In the genomic region with DNA sequence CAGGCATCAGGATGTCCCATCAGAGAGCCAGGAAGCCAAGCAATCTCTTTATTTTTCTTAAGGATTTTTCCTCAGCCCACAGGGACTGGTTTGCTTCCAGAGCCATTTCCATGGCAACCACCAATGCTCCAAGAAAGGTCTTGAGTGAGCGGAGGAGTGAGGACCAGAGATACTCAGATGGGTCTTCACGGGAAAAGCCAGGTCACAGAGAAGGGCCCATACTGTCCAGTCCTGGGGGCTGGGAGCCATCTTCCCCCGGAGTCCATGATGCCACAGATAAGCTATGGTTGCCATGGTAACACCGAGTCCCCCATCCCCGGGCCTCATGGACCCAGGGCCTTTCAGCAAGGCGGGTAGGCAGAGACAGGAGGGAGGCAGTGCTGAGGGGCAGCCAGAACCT, we compare ENCODE assay signal across 28 cellular contexts. TPM values are rescaled to one million over a fixed set of nuclear protein-coding genes. Genes with fewer than 3 reads are reported as not detected.
DNase-seq lines count a peak whose midpoint lies in the region; ATAC-seq, FAIRE-seq and TF ChIP-seq lines count a peak whose summit lies in the region.
"Had no signal": no experiment of that assay in that cellular context is flagged by ENCODE, and none has a peak within 500 bp of the region (broad histone marks: within the 10 kb centered on the region; RNA-seq: fewer than 3 reads in every experiment).

No MANE protein-coding gene starts in this region.

- no peaks in the 10 kb centered on the region for H4K20me1 ChIP-seq in HepG2 (ENCODE audit: insufficient read depth, low read length)

- no peaks in the 10 kb centered on the region for H3K36me3 Mint-ChIP-seq in activated naive CD8-positive, alpha-beta T cell treated with anti-CD3 and anti-CD28 coated beads for 36 hours
- H3K36me3 Mint-ChIP-seq: naive B cell had no signal

- H3K4me3 ChIP-seq in HepG2 (replicated peaks in 1 of 3; ENCODE audit: insufficient read depth in 1 of 3, low read depth in 2 of 3, low read length in 3 of 3) (no peak overlapping the region), right lobe of liver (no peak overlapping the region), thyroid gland (replicated peaks in 1 of 3) (no peak overlapping the region)
- H3K4me3 ChIP-seq: PC-9, prostate gland, vagina had no signal

- POLR2A ChIA-PET in HepG2 (lab: Yijun Ruan, JAX), result no interaction called here

- no peak overlapping the region for H2AFZ ChIP-seq in HepG2 (ENCODE audit: low read length)
- H2AFZ ChIP-seq: PC-9 had no signal

- TF ChIP-seq CTCF in HepG2 (CRISPR knock-in tag; IDR thresholded peaks at IDR 0.05), result no peak
- TF ChIP-seq CTCF in right lobe of liver (IDR thresholded peaks at IDR 0.05), result no peak
- no peak for TF ChIP-seq CTCF in thyroid gland (IDR thresholded peaks at IDR 0.05)

- TF ChIP-seq EP300 in HepG2 (IDR thresholded peaks at IDR 0.05; ENCODE audit: low read depth in 2 of 2, low read length in 2 of 2) (no peak), HepG2 (CRISPR knock-in tag; IDR thresholded peaks at IDR 0.05; ENCODE audit: borderline replicate concordance) (no peak)

- no peaks in the 10 kb centered on the region for H3K9me3 Mint-ChIP-seq in activated naive CD8-positive, alpha-beta T cell treated with anti-CD3 and anti-CD28 coated beads for 36 hours
- H3K9me3 Mint-ChIP-seq: CD4-positive, alpha-beta T cell; naive B cell had no signal

- H3K36me3 ChIP-seq in HepG2 (replicated peaks in 1 of 2; ENCODE audit: control insufficient read depth in 1 of 2, insufficient read depth in 2 of 2, low read length in 2 of 2) (no peaks in the 10 kb centered on the region), right lobe of liver (no peaks in the 10 kb centered on the region), thyroid gland (no peaks in the 10 kb centered on the region)
- H3K36me3 ChIP-seq: prostate gland, vagina had no signal

- H3K27ac Mint-ChIP-seq in activated naive CD8-positive, alpha-beta T cell treated with anti-CD3 and anti-CD28 coated beads for 36 hours, result no peak overlapping the region
- H3K27ac Mint-ChIP-seq: CD4-positive, alpha-beta T cell; naive B cell had no signal

- H3K9ac ChIP-seq in HepG2 (ENCODE audit: insufficient read depth, low read depth, low read length), result no peak overlapping the region

- H3K4me1 ChIP-seq in HepG2 (ENCODE audit: insufficient read depth, low read length) (peaks cover 68% of the 10 kb centered on the region), right lobe of liver (peaks cover 0 to 5% (median 0%) of the 10 kb centered on the region in 4 donors), thyroid gland (peaks cover 22 to 48% of the 10 kb centered on the region in 2 donors)
- H3K4me1 ChIP-seq: foreskin keratinocyte, prostate gland had no signal

- WGBS in HepG2 (ENCODE audit: low lambda C conversion rate), result 81% methylated on average over 2 of the region's 6 CpGs
- 70% methylated on average over 2 of the region's 6 CpGs for WGBS in right lobe of liver (ENCODE audit: insufficient coverage, low coverage, low lambda C conversion rate, missing lambda C conversion rate)
- 55 to 58% methylated on average over 6 of the region's 6 CpGs for WGBS in thyroid gland, 2 donors

- H3K27ac ChIP-seq in HepG2 (ENCODE audit: extremely low read length, insufficient read depth, low read length) (no peak overlapping the region), right lobe of liver (no peak overlapping the region), thyroid gland (no peak overlapping the region)
- H3K27ac ChIP-seq: foreskin keratinocyte, PC-9, prostate gland, vagina had no signal

- H3K27me3 ChIP-seq in HepG2 (ENCODE audit: control insufficient read depth in 1 of 2, insufficient read depth in 2 of 2, low read length in 2 of 2) (peaks cover 0 to 27% of the 10 kb centered on the region in 2 experiments; a peak in 2 of 5 replicates), right lobe of liver (no peaks in the 10 kb centered on the region), thyroid gland (no peaks in the 10 kb centered on the region)
- H3K27me3 ChIP-seq: foreskin keratinocyte, vagina had no signal

- DNase-seq in HepG2 (ENCODE audit: low spot score) (no peak), right lobe of liver (no peak), cerebellar cortex (ENCODE audit: low spot score) (peak; percentile 51), middle frontal gyrus (ENCODE audit: extremely low spot score, low spot score) (peak; percentile 20), thyroid gland (no peak)
- no peak for DNase-seq in stimulated activated CD4-positive, alpha-beta T cell treated with anti-CD3 and anti-CD28 coated beads, Interleukin-15, amount 100 ng/mL, for 24 hours
- DNase-seq in activated naive CD8-positive, alpha-beta T cell treated with anti-CD3 and anti-CD28 coated beads for 36 hours, result no peak
- DNase-seq: activated CD4-positive, alpha-beta T cell treated with anti-CD3 and anti-CD28 coated beads, Interleukin-2, amount 50 U/mL, for 4 hours; activated gamma-delta T cell treated with Interleukin-2 at 50 U/mL for 16 hours; activated T-cell treated with anti-CD3 and anti-CD28 coated beads for 4 hours; amniotic stem cell; CD4-positive, alpha-beta T cell; dermis blood vessel endothelial cell; DMS79 treated with DMSO at 0.1 percent for 48 hours; foreskin keratinocyte; mammary epithelial cell; naive B cell; NCI-H2107; NCI-H774; PC-9; small intestine; stimulated activated CD4-positive, alpha-beta T cell treated with anti-CD3 and anti-CD28 coated beads, Interleukin-4, amount 100 ng/mL, for 24 hours had no signal

- no TSS peak for BruUV-seq in HepG2 (replicated peaks; lab: Mats Ljungman, UMichigan)

- no peak for FAIRE-seq in HepG2 (lab: Jason Lieb, UNC)
- FAIRE-seq: endothelial cell of umbilical vein, kidney, small intestine had no signal

- no peak for TF ChIP-seq RAD21 in HepG2 (CRISPR knock-in tag; IDR thresholded peaks at IDR 0.05)

- peaks cover 9% of the 10 kb centered on the region for H3K27me3 Mint-ChIP-seq in activated naive CD8-positive, alpha-beta T cell treated with anti-CD3 and anti-CD28 coated beads for 36 hours
- H3K27me3 Mint-ChIP-seq: CD4-positive, alpha-beta T cell had no signal

- no peaks in the 10 kb centered on the region for H3K9me3 ChIP-seq in HepG2 (ENCODE audit: low read length)
- no peaks in the 10 kb centered on the region for H3K9me3 ChIP-seq in right lobe of liver
- H3K9me3 ChIP-seq in thyroid gland, result no peaks in the 10 kb centered on the region
- H3K9me3 ChIP-seq: prostate gland, vagina had no signal

- no peak overlapping the region for H3K4me3 Mint-ChIP-seq in activated naive CD8-positive, alpha-beta T cell treated with anti-CD3 and anti-CD28 coated beads for 36 hours
- H3K4me3 Mint-ChIP-seq: CD4-positive, alpha-beta T cell had no signal

- in situ Hi-C loops in HepG2 (cut with HindIII; ENCODE audit: extremely low pct_ligation_motif_present, low pct_unique_long_range_greater_than_20kb), result no loop called here

- intact Hi-C loops in HepG2 (cut with micrococcal nuclease; ENCODE audit: unreplicated experiment), result no loop called here
- intact Hi-C loops in right lobe of liver (cut with DNase I), result no loop called here
- intact Hi-C loops in thyroid gland (cut with DNase I), result no loop called here

- no peak for TF ChIP-seq POLR2A in HepG2 (IDR thresholded peaks at IDR 0.05; ENCODE audit: insufficient read depth in 1 of 2, low read depth in 2 of 2, low read length in 2 of 2)
- TF ChIP-seq POLR2A in right lobe of liver (IDR thresholded peaks at IDR 0.05), result no peak
- TF ChIP-seq POLR2A in thyroid gland (IDR thresholded peaks at IDR 0.05), result no peak

- CTCF ChIA-PET in HepG2 (lab: Yijun Ruan, JAX; ENCODE audit: low intra/inter-chr PET ratio, low total read pairs), result no interaction called here

- H3K4me2 ChIP-seq in HepG2 (ENCODE audit: low read depth, low read length), result no peak overlapping the region
- H3K4me2 ChIP-seq: PC-9 had no signal

- ATAC-seq in HepG2 (no peak), right lobe of liver (no peak), GM18868 (IDR thresholded peaks at IDR 0.05; ENCODE audit: unreplicated experiment) (no peak)
- ATAC-seq: foreskin keratinocyte had no signal

- no peaks in the 10 kb centered on the region for H3K79me2 ChIP-seq in HepG2 (ENCODE audit: insufficient read depth, low read length)

- peaks cover 10% of the 10 kb centered on the region for H3K4me1 Mint-ChIP-seq in activated naive CD8-positive, alpha-beta T cell treated with anti-CD3 and anti-CD28 coated beads for 36 hours

TF ChIP-seq in HepG2, 621 proteins besides CTCF, POLR2A, EP300 and RAD21:
- peak; percentile 59; the same call in 1 of the 2 replicates for TF ChIP-seq RFX1 (IDR thresholded peaks at IDR 0.05)
- no peak for TF ChIP-seq CBX1 (IDR thresholded peaks at IDR 0.05; ENCODE audit: low read depth)

RNA-seq across cellular contexts. Expression of gene CMKLR1, which starts 28.6 kb away (rescaled TPM):
- total RNA-seq in HepG2 (2016; rRNA removed; fragmentation: Illumina TruSeq; extraction: Trizol), result not detected in 2 replicates
- total RNA-seq in HepG2 (2016; cell fraction: cytosol; rRNA removed; fragmentation: Illumina TruSeq; extraction: Trizol; ENCODE audit: low read depth), result not detected in 2 replicates
- total RNA-seq in HepG2 (2016; cell fraction: insoluble cytoplasmic fraction; rRNA removed; fragmentation: Illumina TruSeq; extraction: Trizol), result not detected in 2 replicates
- total RNA-seq in HepG2 (2016; cell fraction: membrane; rRNA removed; fragmentation: Illumina TruSeq; extraction: Trizol), result not detected in 2 replicates
- not detected in 2 replicates for total RNA-seq in HepG2 (2016; cell fraction: nucleus; rRNA removed; fragmentation: Illumina TruSeq; extraction: Trizol)
- polyA plus RNA-seq in HepG2 (2011; rRNA removed), result not detected in 2 replicates
- 0.03 TPM in 1 of 2 replicates, not detected in the other for polyA plus RNA-seq in HepG2 (2011; cell fraction: cytosol; rRNA removed)
- polyA plus RNA-seq in HepG2 (2011; cell fraction: nucleus; rRNA removed), result not detected in 2 replicates
- polyA plus RNA-seq in HepG2 (2012), result not detected in 2 replicates
- not detected in 2 replicates for polyA plus RNA-seq in HepG2 (2016; cell fraction: cytosol; fragmentation: Illumina TruSeq; extraction: Trizol; ENCODE audit: low read depth)
- polyA plus RNA-seq in HepG2 (2016; cell fraction: insoluble cytoplasmic fraction; fragmentation: Illumina TruSeq; extraction: Trizol; ENCODE audit: low read depth), result not detected in 2 replicates
- polyA plus RNA-seq in HepG2 (2016; cell fraction: membrane; fragmentation: Illumina TruSeq; extraction: Trizol; ENCODE audit: low read depth), result not detected in 2 replicates
- polyA plus RNA-seq in HepG2 (2016; cell fraction: nucleus; fragmentation: Illumina TruSeq; extraction: Trizol; ENCODE audit: insufficient read depth, low read depth), result not detected in 2 replicates
- not detected in 2 replicates for polyA minus RNA-seq in HepG2 (2011; rRNA and poly(A)+ RNA removed; ENCODE audit: low replicate concordance)
- not detected in 2 replicates for polyA minus RNA-seq in HepG2 (2011; cell fraction: cytosol; rRNA and poly(A)+ RNA removed)
- polyA minus RNA-seq in HepG2 (2011; cell fraction: nucleus; rRNA and poly(A)+ RNA removed), result not detected in 2 replicates
- 1 to 10 TPM; 1.5 to 8.2 (median 4.2) TPM for total RNA-seq in right lobe of liver
- 10 to 100 TPM in 2 of 4 donors, 1 to 10 TPM in 2; 6.3 to 15.8 (median 12.2) TPM for total RNA-seq in thyroid gland
- not detected for total RNA-seq in activated naive CD8-positive, alpha-beta T cell treated with anti-CD3 and anti-CD28 coated beads for 36 hours
- total RNA-seq: CD4-positive, alpha-beta T cell; endothelial cell of umbilical vein; foreskin keratinocyte; PC-9; T-helper 2 cell treated with Interferon-gamma antibody and Interleukin-4, amounts not matched to agents 100 ng/mL and 5 ng/mL, for 36 hours had no signal
- polyA plus RNA-seq: foreskin keratinocyte, mammary epithelial cell had no signal

Comparison
In these comparisons a context has a peak if more than half of its experiments do, and no peak if none do; other contexts are left out.
1. DNase-seq: peak in cerebellar cortex (single experiment) and middle frontal gyrus (single experiment); none in HepG2 (single experiment), right lobe of liver (0 of 3), stimulated activated CD4-positive, alpha-beta T cell treated with anti-CD3 and anti-CD28 coated beads, Interleukin-15, amount 100 ng/mL, for 24 hours (single experiment), thyroid gland (0 of 2) and activated naive CD8-positive, alpha-beta T cell treated with anti-CD3 and anti-CD28 coated beads for 36 hours (single experiment).